Comparison of ENCODE assay signal across 15 cellular contexts in genomic region chr3:45628746-45629145, GRCh38. TPM values are rescaled to one million over a fixed set of nuclear protein-coding genes. Genes with fewer than 3 reads are reported as not detected.
DNase-seq lines count a peak whose midpoint lies in the region; ATAC-seq and TF ChIP-seq lines count a peak whose summit lies in the region.
"Had no signal": no experiment of that assay in that cellular context is flagged by ENCODE, and none has a peak within 500 bp of the region (broad histone marks: within the 10 kb centered on the region; RNA-seq: fewer than 3 reads in every experiment).

No MANE protein-coding gene starts in this region.

- H3K9me3 Mint-ChIP-seq in CD14-positive monocyte = peaks cover 0 to 7% (median 2%) of the 10 kb centered on the region in 7 donors
- H3K9me3 Mint-ChIP-seq in activated T-helper 2 cell treated with anti-CD3 and anti-CD28 coated beads, Interferon-gamma antibody, Interleukin-2, Interleukin-4, amounts not matched to agents 10 μg/mL and 5 μg/mL and 100 μg/mL, durations not matched to agents 14 hours and 24 hours and 36 hours = no peaks in the 10 kb centered on the region
- H3K9me3 Mint-ChIP-seq: activated T-cell treated with anti-CD3 and anti-CD28 coated beads, Interleukin-2, amount 50 U/mL, for 24 hours had no signal

- intact Hi-C loops in CD14-positive monocyte (cut with micrococcal nuclease) = no loop called here
- intact Hi-C loops in activated T-helper 2 cell treated with anti-CD3 and anti-CD28 coated beads, Interferon-gamma antibody, Interleukin-2, Interleukin-4, amounts not matched to agents 10 μg/mL and 5 μg/mL and 100 μg/mL, durations not matched to agents 14 hours and 24 hours and 36 hours (cut with micrococcal nuclease) = no loop called here

- peak; percentile 69 for DNase-seq in CD14-positive monocyte (ENCODE audit: low spot score)
- peak; percentile 43 for DNase-seq in NCI-H226
- DNase-seq in activated T-helper 2 cell treated with anti-CD3 and anti-CD28 coated beads, Interferon-gamma antibody, Interleukin-2, Interleukin-4, amounts not matched to agents 10 μg/mL and 5 μg/mL and 100 μg/mL, durations not matched to agents 14 hours and 24 hours and 36 hours (ENCODE audit: low spot score) = no peak
- DNase-seq in iris pigment epithelial cell (ENCODE audit: low read depth) = peak; percentile 87
- DNase-seq in T1000 (lab: John Stamatoyannopoulos, UW) = no peak
- DNase-seq: activated CD4-positive, alpha-beta T cell treated with anti-CD3 and anti-CD28 coated beads for 1 hour; activated T-cell treated with anti-CD3 and anti-CD28 coated beads, Interleukin-2, amount 50 U/mL, for 24 hours; amniotic stem cell; H7; NCI-H2171; NK-92 treated with Interleukin-12 subunit alpha and Interleukin-12 subunit beta, amount 100 ng/mL, for 24 hours; pancreas had no signal

- no peak overlapping the region for H3K4me3 Mint-ChIP-seq in CD14-positive monocyte
- H3K4me3 Mint-ChIP-seq in activated T-helper 2 cell treated with anti-CD3 and anti-CD28 coated beads, Interferon-gamma antibody, Interleukin-2, Interleukin-4, amounts not matched to agents 10 μg/mL and 5 μg/mL and 100 μg/mL, durations not matched to agents 14 hours and 24 hours and 36 hours (ENCODE audit: low read depth) = no peak overlapping the region
- H3K4me3 Mint-ChIP-seq: activated T-cell treated with anti-CD3 and anti-CD28 coated beads, Interleukin-2, amount 50 U/mL, for 24 hours had no signal

- peaks cover 62% of the 10 kb centered on the region for H3K4me1 Mint-ChIP-seq in CD14-positive monocyte
- H3K4me1 Mint-ChIP-seq in activated T-helper 2 cell treated with anti-CD3 and anti-CD28 coated beads, Interferon-gamma antibody, Interleukin-2, Interleukin-4, amounts not matched to agents 10 μg/mL and 5 μg/mL and 100 μg/mL, durations not matched to agents 14 hours and 24 hours and 36 hours (ENCODE audit: low read depth) = peaks cover 13% of the 10 kb centered on the region

- H3K36me3 Mint-ChIP-seq in CD14-positive monocyte = peaks cover 37 to 43% of the 10 kb centered on the region in 2 donors
- peaks cover 3% of the 10 kb centered on the region for H3K36me3 Mint-ChIP-seq in activated T-helper 2 cell treated with anti-CD3 and anti-CD28 coated beads, Interferon-gamma antibody, Interleukin-2, Interleukin-4, amounts not matched to agents 10 μg/mL and 5 μg/mL and 100 μg/mL, durations not matched to agents 14 hours and 24 hours and 36 hours (ENCODE audit: low read depth)

- ATAC-seq in HG03097 (IDR thresholded peaks at IDR 0.05; ENCODE audit: low FRiP score, unreplicated experiment) (no peak), HG03095 (IDR thresholded peaks at IDR 0.05; ENCODE audit: unreplicated experiment) (no peak), HG03280 (IDR thresholded peaks at IDR 0.05; ENCODE audit: unreplicated experiment) (no peak)

- peaks cover 0 to 4% (median 2%) of the 10 kb centered on the region in 3 donors for H3K27me3 Mint-ChIP-seq in CD14-positive monocyte (ENCODE audit: low read depth in 3 of 3)
- no peaks in the 10 kb centered on the region for H3K27me3 Mint-ChIP-seq in activated T-helper 2 cell treated with anti-CD3 and anti-CD28 coated beads, Interferon-gamma antibody, Interleukin-2, Interleukin-4, amounts not matched to agents 10 μg/mL and 5 μg/mL and 100 μg/mL, durations not matched to agents 14 hours and 24 hours and 36 hours (ENCODE audit: low read depth)
- H3K27me3 Mint-ChIP-seq: activated T-cell treated with anti-CD3 and anti-CD28 coated beads, Interleukin-2, amount 50 U/mL, for 24 hours had no signal

- TF ChIP-seq CTCF in CD14-positive monocyte (IDR thresholded peaks at IDR 0.05) = no peak

- peak overlapping the region; percentile 82 to 95 (median 90) for H3K27ac Mint-ChIP-seq in CD14-positive monocyte
- H3K27ac Mint-ChIP-seq in activated T-helper 2 cell treated with anti-CD3 and anti-CD28 coated beads, Interferon-gamma antibody, Interleukin-2, Interleukin-4, amounts not matched to agents 10 μg/mL and 5 μg/mL and 100 μg/mL, durations not matched to agents 14 hours and 24 hours and 36 hours = peak overlapping the region; percentile 11
- H3K27ac Mint-ChIP-seq: activated T-cell treated with anti-CD3 and anti-CD28 coated beads, Interleukin-2, amount 50 U/mL, for 24 hours had no signal

RNA-seq across cellular contexts. Expression of gene LIMD1, which starts 34.2 kb away (rescaled TPM):
- polyA plus RNA-seq in CD14-positive monocyte = 1 to 10 TPM; 6.0 to 8.5 TPM
- 42.3 and 43.2 TPM in 2 replicates for total RNA-seq in activated T-helper 2 cell treated with anti-CD3 and anti-CD28 coated beads, Interferon-gamma antibody, Interleukin-2, Interleukin-4, amounts not matched to agents 10 μg/mL and 5 μg/mL and 100 μg/mL, durations not matched to agents 14 hours and 24 hours and 36 hours

Comparison
In these comparisons a context has a peak if more than half of its experiments do, and no peak if none do; other contexts are left out.
1. DNase-seq: peak in CD14-positive monocyte (single experiment), NCI-H226 (single experiment) and iris pigment epithelial cell (single experiment); none in activated T-helper 2 cell treated with anti-CD3 and anti-CD28 coated beads, Interferon-gamma antibody, Interleukin-2, Interleukin-4, amounts not matched to agents 10 μg/mL and 5 μg/mL and 100 μg/mL, durations not matched to agents 14 hours and 24 hours and 36 hours (single experiment) and T1000 (single experiment).